13 cellular contexts compared by ENCODE assay signal in genomic region chr15:41487376-41487775, GRCh38. TPM values are rescaled to one million over a fixed set of nuclear protein-coding genes. Genes with fewer than 3 reads are reported as not detected.
"Had no signal": no experiment of that assay in that cellular context is flagged by ENCODE, and none has a peak within 500 bp of the region (broad histone marks: within the 10 kb centered on the region; RNA-seq: fewer than 3 reads in every experiment).

No MANE protein-coding gene starts in this region.

- H3K36me3 Mint-ChIP-seq: stimulated activated memory B cell treated with anti-CD40 and anti-IgM and Interleukin-4, amounts not matched to agents 10 μg/mL and 1 μg/mL and 100 μg/mL, for 72 hours had no signal

- DNase-seq: activated gamma-delta T cell; activated naive CD8-positive, alpha-beta T cell treated with anti-CD3 and anti-CD28 coated beads for 36 hours; esophagus squamous epithelium; foreskin fibroblast; head of caudate nucleus; left ventricle myocardium superior; WERI-Rb-1 had no signal

- H3K27ac Mint-ChIP-seq: progenitor cell of endocrine pancreas; stimulated activated memory B cell treated with anti-CD40 and anti-IgM and Interleukin-4, amounts not matched to agents 10 μg/mL and 1 μg/mL and 100 μg/mL, for 72 hours; type B pancreatic cell had no signal

- H3K4me3 Mint-ChIP-seq: stimulated activated memory B cell treated with anti-CD40 and anti-IgM and Interleukin-4, amounts not matched to agents 10 μg/mL and 1 μg/mL and 100 μg/mL, for 72 hours; type B pancreatic cell had no signal

- H3K27ac ChIP-seq: esophagus squamous epithelium, neutrophil, WERI-Rb-1 had no signal

- H3K4me3 ChIP-seq: esophagus squamous epithelium had no signal

- H3K9me3 ChIP-seq: esophagus squamous epithelium, neutrophil had no signal

- ATAC-seq: activated CD4-positive, alpha-beta T cell treated with anti-CD3 and anti-CD28 coated beads for 36 hours; left ventricle myocardium superior; stimulated activated memory B cell treated with anti-CD40 and anti-IgM and Interleukin-4, amounts not matched to agents 10 μg/mL and 1 μg/mL and 100 μg/mL, for 72 hours had no signal

- H3K9me3 Mint-ChIP-seq: activated naive CD8-positive, alpha-beta T cell treated with anti-CD3 and anti-CD28 coated beads for 36 hours; stimulated activated memory B cell treated with anti-CD40 and anti-IgM and Interleukin-4, amounts not matched to agents 10 μg/mL and 1 μg/mL and 100 μg/mL, for 72 hours; type B pancreatic cell had no signal

RNA-seq across cellular contexts. Expression of gene LTK, which starts 26.3 kb away (rescaled TPM):
- total RNA-seq: SK-MEL-5 had no signal
